Comparison of ENCODE assay signal across 9 cellular contexts in genomic region chr2:95062716-95063400, GRCh38. TPM values are rescaled to one million over a fixed set of nuclear protein-coding genes. Genes with fewer than 3 reads are reported as not detected.
DNase-seq lines count a peak whose midpoint lies in the region; ATAC-seq and TF ChIP-seq lines count a peak whose summit lies in the region.
"Had no signal": no experiment of that assay in that cellular context is flagged by ENCODE, and none has a peak within 500 bp of the region (broad histone marks: within the 10 kb centered on the region; RNA-seq: fewer than 3 reads in every experiment).

No MANE protein-coding gene starts in this region.

- H3K9me3 ChIP-seq in left lung: no peaks in the 10 kb centered on the region

- H3K27me3 ChIP-seq in left lung: no peaks in the 10 kb centered on the region

- H3K27ac ChIP-seq in left lung: no peak overlapping the region

- no peak for TF ChIP-seq CTCF in left lung (IDR thresholded peaks at IDR 0.05)
- TF ChIP-seq CTCF in foreskin fibroblast (IDR thresholded peaks at IDR 0.05; ENCODE audit: low read depth, low read length): no peak

- H3K36me3 ChIP-seq in left lung: no peaks in the 10 kb centered on the region

- DNase-seq in NCI-H1105 treated with DMSO at 0.1 percent for 48 hours (lab: John Stamatoyannopoulos, UW) (peak; percentile 3), NCI-H1105 (lab: John Stamatoyannopoulos, UW) (no peak), NCI-H2107 treated with DMSO at 0.1 percent for 48 hours (lab: John Stamatoyannopoulos, UW; ENCODE audit: unreplicated experiment) (peak; percentile 20), left lung (no peak), sciatic nerve (ENCODE audit: low spot score) (no peak), foreskin fibroblast (no peak), foreskin melanocyte (no peak)

- ATAC-seq in GM21528 (IDR thresholded peaks at IDR 0.05; ENCODE audit: low FRiP score, unreplicated experiment) (peak; percentile 75), left lung (peak; percentile 63), sciatic nerve (no peak)

- no peaks in the 10 kb centered on the region for H3K4me1 ChIP-seq in left lung

- intact Hi-C loops in left lung (cut with DNase I): no loop called here
- intact Hi-C loops in sciatic nerve (cut with DNase I): no loop called here

- H3K4me3 ChIP-seq in left lung (no peak overlapping the region), foreskin fibroblast (ENCODE audit: low read depth in 1 of 2, low read length in 2 of 2) (no peak overlapping the region)

RNA-seq across cellular contexts. Expression of gene MAL, which starts 37.4 kb away (rescaled TPM):
- 10 to 100 TPM in 1 of 2 donors, 1 to 10 TPM in 1; 1.8 to 13.6 TPM for total RNA-seq in left lung
- 241 TPM for total RNA-seq in sciatic nerve
- total RNA-seq: fibroblast of lung had no signal

RNA-seq across cellular contexts. Expression of gene MRPS5, which starts 58.8 kb away (rescaled TPM):
- total RNA-seq in left lung (10 to 100 TPM; 46.7 to 50.5 TPM), sciatic nerve (49.1 TPM)

Comparison
In these comparisons a context has a peak if more than half of its experiments do, and no peak if none do; other contexts are left out.
1. DNase-seq: peak in NCI-H1105 treated with DMSO at 0.1 percent for 48 hours (single experiment) and NCI-H2107 treated with DMSO at 0.1 percent for 48 hours (single experiment); none in NCI-H1105 (single experiment), left lung (0 of 2), sciatic nerve (single experiment), foreskin fibroblast (0 of 2) and foreskin melanocyte (single experiment).
2. RNA of gene MAL, which starts 37.4 kb away (total RNA-seq): 241 TPM in sciatic nerve (single experiment); 1.8 to 13.6 TPM in left lung; every median in the first group is over 10 times any median in the second.